In the genomic region with DNA sequence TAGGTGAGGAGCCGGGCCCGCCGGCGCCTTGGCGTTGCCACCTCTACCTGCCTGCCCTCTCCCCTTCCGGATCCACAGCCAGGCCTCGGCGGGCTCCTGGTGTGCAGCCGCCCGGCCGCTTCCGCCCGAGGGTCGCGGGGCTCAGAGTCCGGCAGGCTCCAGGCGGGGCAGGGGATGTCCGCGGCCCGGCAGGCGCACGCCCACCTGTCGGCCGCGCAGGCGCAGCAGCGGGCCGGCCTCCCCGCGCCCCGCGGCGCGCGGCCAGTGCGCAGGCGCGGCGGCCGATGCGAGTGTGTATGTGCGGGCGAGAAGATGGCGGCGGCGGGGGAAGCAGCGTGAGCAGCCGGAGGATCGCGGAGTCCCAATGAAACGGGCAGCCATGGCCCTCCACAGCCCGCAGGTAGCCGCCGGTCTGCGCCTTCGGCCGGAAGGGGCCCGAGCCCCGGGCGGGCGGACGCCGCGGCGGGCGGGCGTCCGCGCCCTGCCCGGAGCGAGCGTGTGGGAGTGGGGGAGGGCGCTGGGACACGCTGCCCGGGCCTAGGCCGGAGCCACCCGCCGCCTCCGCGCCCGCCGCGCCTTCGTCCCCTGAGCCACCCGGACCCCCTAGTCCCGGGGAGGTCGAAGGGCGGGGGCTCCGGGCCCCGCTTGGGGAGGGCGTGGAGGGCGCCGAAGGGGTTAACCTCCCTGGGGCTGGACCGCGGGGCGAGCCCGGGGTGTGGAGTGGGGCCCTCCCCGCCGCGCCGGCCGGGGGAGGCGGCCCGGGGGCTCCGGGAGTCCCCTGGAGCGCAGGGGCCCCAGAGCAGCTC, we compare ENCODE assay signal across 8 cellular contexts. TPM values are rescaled to one million over a fixed set of nuclear protein-coding genes. Genes with fewer than 3 reads are reported as not detected.
DNase-seq lines count a peak whose midpoint lies in the region; ATAC-seq and TF ChIP-seq lines count a peak whose summit lies in the region.

A gene with protein sequence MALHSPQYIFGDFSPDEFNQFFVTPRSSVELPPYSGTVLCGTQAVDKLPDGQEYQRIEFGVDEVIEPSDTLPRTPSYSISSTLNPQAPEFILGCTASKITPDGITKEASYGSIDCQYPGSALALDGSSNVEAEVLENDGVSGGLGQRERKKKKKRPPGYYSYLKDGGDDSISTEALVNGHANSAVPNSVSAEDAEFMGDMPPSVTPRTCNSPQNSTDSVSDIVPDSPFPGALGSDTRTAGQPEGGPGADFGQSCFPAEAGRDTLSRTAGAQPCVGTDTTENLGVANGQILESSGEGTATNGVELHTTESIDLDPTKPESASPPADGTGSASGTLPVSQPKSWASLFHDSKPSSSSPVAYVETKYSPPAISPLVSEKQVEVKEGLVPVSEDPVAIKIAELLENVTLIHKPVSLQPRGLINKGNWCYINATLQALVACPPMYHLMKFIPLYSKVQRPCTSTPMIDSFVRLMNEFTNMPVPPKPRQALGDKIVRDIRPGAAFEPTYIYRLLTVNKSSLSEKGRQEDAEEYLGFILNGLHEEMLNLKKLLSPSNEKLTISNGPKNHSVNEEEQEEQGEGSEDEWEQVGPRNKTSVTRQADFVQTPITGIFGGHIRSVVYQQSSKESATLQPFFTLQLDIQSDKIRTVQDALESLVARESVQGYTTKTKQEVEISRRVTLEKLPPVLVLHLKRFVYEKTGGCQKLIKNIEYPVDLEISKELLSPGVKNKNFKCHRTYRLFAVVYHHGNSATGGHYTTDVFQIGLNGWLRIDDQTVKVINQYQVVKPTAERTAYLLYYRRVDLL (plus strand): TSS at position 289 of the 806 bp plus-strand sequence. CDS start 91 bp downstream, at position 380.

- H3K36me3 Mint-ChIP-seq in activated CD8-positive, alpha-beta T cell treated with anti-CD3 and anti-CD28 coated beads for 36 hours (ENCODE audit: low read depth), result peaks cover 14% of the 10 kb centered on the region

- POLR2A ChIA-PET in BJ (lab: Charles Lee), result no interaction called here
- POLR2A ChIA-PET in activated CD8-positive, alpha-beta T cell treated with anti-CD3 and anti-CD28 coated beads for 36 hours (lab: Charles Lee), result interaction anchor here (0.9 to 1.4 kb wide), 8 partner anchors 10 to 58 kb away, joined by 3 to 5 read pairs (median 4); no protein-coding TSS in a partner anchor

- peak within 1 kb of the TSS; percentile 96 for H3K27ac Mint-ChIP-seq in activated CD8-positive, alpha-beta T cell treated with anti-CD3 and anti-CD28 coated beads for 36 hours

- peak within 1 kb of the TSS; percentile 98 for H3K4me3 Mint-ChIP-seq in activated CD8-positive, alpha-beta T cell treated with anti-CD3 and anti-CD28 coated beads for 36 hours

- H3K4me3 ChIP-seq in BJ (ENCODE audit: low read depth, low read length), result peak within 1 kb of the TSS; percentile 83

- H3K27me3 ChIP-seq in BJ (ENCODE audit: control insufficient read depth, insufficient read depth, low read length), result no peaks in the 10 kb centered on the region

- peak; percentile 84 for TF ChIP-seq POLR2A in GM19193 (IDR thresholded peaks at IDR 0.05; ENCODE audit: extremely low read depth, insufficient read depth, insufficient read length)

- CTCF ChIA-PET in BJ (lab: Yijun Ruan, JAX), result interaction anchor here (1.1 to 2.7 kb wide), 5 partner anchors 10 to 50 kb away, joined by 3 to 21 read pairs (median 5); no protein-coding TSS in a partner anchor
- CTCF ChIA-PET in activated CD8-positive, alpha-beta T cell treated with anti-CD3 and anti-CD28 coated beads for 36 hours (lab: Charles Lee), result interaction anchor here (0.6 to 2.6 kb wide), 11 partner anchors 11 to 77 kb away, joined by 3 to 38 read pairs (median 4); no protein-coding TSS in a partner anchor

- H3K4me1 Mint-ChIP-seq in activated CD8-positive, alpha-beta T cell treated with anti-CD3 and anti-CD28 coated beads for 36 hours (ENCODE audit: low read depth), result peaks cover 36% of the 10 kb centered on the region

- no peaks in the 10 kb centered on the region for H3K27me3 Mint-ChIP-seq in activated CD8-positive, alpha-beta T cell treated with anti-CD3 and anti-CD28 coated beads for 36 hours

- no peak for TF ChIP-seq CTCF in BJ (IDR thresholded peaks at IDR 0.05; ENCODE audit: insufficient read depth, low read depth, low read length)
- TF ChIP-seq CTCF in activated CD8-positive, alpha-beta T cell treated with anti-CD3 and anti-CD28 coated beads for 36 hours (IDR thresholded peaks at IDR 0.05), result no peak

- intact Hi-C loops in activated CD8-positive, alpha-beta T cell treated with anti-CD3 and anti-CD28 coated beads for 36 hours (cut with micrococcal nuclease), result no loop called here

- DNase-seq in BJ (ENCODE audit: low read depth) (no peak), NCI-H774 (lab: John Stamatoyannopoulos, UW) (peak; percentile 38), lung microvascular endothelial cell (ENCODE audit: low read depth in 2 of 2) (peak; percentile 80 to 88)
- peak; percentile 85 for DNase-seq in activated CD8-positive, alpha-beta T cell treated with anti-CD3 and anti-CD28 coated beads for 36 hours
- DNase-seq in effector CD8-positive, alpha-beta T cell (lab: John Stamatoyannopoulos, UW), result peak; percentile 77
- peak; percentile 69 to 71 (median 71) for DNase-seq in stimulated activated CD4-positive, alpha-beta T cell treated with anti-CD3 and anti-CD28 coated beads, TNF-alpha, amount 100 ng/mL, for 4 hours (ENCODE audit: low read depth in 3 of 3)

- H3K9me3 Mint-ChIP-seq in activated CD8-positive, alpha-beta T cell treated with anti-CD3 and anti-CD28 coated beads for 36 hours, result no peaks in the 10 kb centered on the region

- H3K36me3 ChIP-seq in BJ (ENCODE audit: control insufficient read depth, insufficient read depth, low read length), result no peaks in the 10 kb centered on the region

- peak; percentile 76 for ATAC-seq in HG03432 (IDR thresholded peaks at IDR 0.05; ENCODE audit: unreplicated experiment)
- peak; percentile 84 for ATAC-seq in activated CD8-positive, alpha-beta T cell treated with anti-CD3 and anti-CD28 coated beads for 36 hours

RNA-seq across cellular contexts. Expression of the gene that starts here (rescaled TPM):
- 39.6 and 55.1 TPM in 2 replicates for polyA plus RNA-seq in BJ (2011; rRNA removed)
- polyA minus RNA-seq in BJ (2011; rRNA and poly(A)+ RNA removed), result 112 and 149 TPM in 2 replicates
- 100 to 1,000 TPM; 116 TPM for total RNA-seq in activated CD8-positive, alpha-beta T cell treated with anti-CD3 and anti-CD28 coated beads for 36 hours
- total RNA-seq in lung microvascular endothelial cell, result 27.0 and 39.3 TPM in 2 replicates
